10 cellular contexts compared by ENCODE assay signal in genomic region chr19:47741544-47742125, GRCh38. TPM values are rescaled to one million over a fixed set of nuclear protein-coding genes. Genes with fewer than 3 reads are reported as not detected.
DNase-seq lines count a peak whose midpoint lies in the region; ATAC-seq and TF ChIP-seq lines count a peak whose summit lies in the region.
"Had no signal": no experiment of that assay in that cellular context is flagged by ENCODE, and none has a peak within 500 bp of the region (broad histone marks: within the 10 kb centered on the region; RNA-seq: fewer than 3 reads in every experiment).

No MANE protein-coding gene starts in this region.

- no peak for TF ChIP-seq POLR2A in esophagus squamous epithelium (IDR thresholded peaks at IDR 0.05)

- H3K27me3 Mint-ChIP-seq in CD14-positive monocyte (ENCODE audit: low read depth in 3 of 3), result peaks cover 3 to 7% (median 4%) of the 10 kb centered on the region in 3 donors

- H3K4me3 ChIP-seq in SK-N-MC, result no peak overlapping the region
- H3K4me3 ChIP-seq in esophagus squamous epithelium, result no peak overlapping the region
- H3K4me3 ChIP-seq in psoas muscle, result no peak overlapping the region

- no peak for TF ChIP-seq CTCF in CD14-positive monocyte (IDR thresholded peaks at IDR 0.05)
- TF ChIP-seq CTCF in esophagus squamous epithelium (IDR thresholded peaks at IDR 0.05), result no peak
- TF ChIP-seq CTCF in psoas muscle (IDR thresholded peaks at IDR 0.05), result no peak

- no peaks in the 10 kb centered on the region for H3K9me3 ChIP-seq in SK-N-MC (ENCODE audit: low read depth, low read length)
- H3K9me3 ChIP-seq in esophagus squamous epithelium, result no peaks in the 10 kb centered on the region
- no peaks in the 10 kb centered on the region for H3K9me3 ChIP-seq in psoas muscle

- peaks cover 28% of the 10 kb centered on the region for H3K4me1 Mint-ChIP-seq in CD14-positive monocyte

- H3K36me3 Mint-ChIP-seq in CD14-positive monocyte, result peaks cover 0 to under 1% of the 10 kb centered on the region in 2 donors

- peaks cover 25 to 45% (median 29%) of the 10 kb centered on the region in 3 donors for H3K4me1 ChIP-seq in esophagus squamous epithelium
- peaks cover 27% of the 10 kb centered on the region for H3K4me1 ChIP-seq in psoas muscle

- H3K27ac ChIP-seq in SK-N-MC (peak overlapping the region; percentile 19; the same call in 1 of the 2 replicates), esophagus squamous epithelium (peak overlapping the region; percentile 93 to 99 (median 96)), psoas muscle (peak overlapping the region; percentile 79)

- H3K36me3 ChIP-seq in SK-N-MC (ENCODE audit: insufficient read depth, low read length) (peaks cover 2% of the 10 kb centered on the region; the same call in 1 of the 2 replicates), esophagus squamous epithelium (peaks cover 0 to 56% (median 15%) of the 10 kb centered on the region in 3 donors), psoas muscle (ENCODE audit: insufficient read depth in 1 of 2, low read depth in 1 of 2) (peaks cover 0 to 18% of the 10 kb centered on the region in 2 donors)

- H3K9me3 Mint-ChIP-seq in CD14-positive monocyte, result peaks cover 0 to 2% (median 0%) of the 10 kb centered on the region in 7 donors

- DNase-seq in CD14-positive monocyte (ENCODE audit: low spot score) (no peak), SK-N-MC (ENCODE audit: low read depth, low spot score) (no peak), esophagus squamous epithelium (lab: John Stamatoyannopoulos, UW) (no peak), psoas muscle (no peak), hippocampal formation (lab: John Stamatoyannopoulos, UW) (no peak), NCI-H345 treated with DMSO at 0.1 percent for 48 hours (lab: John Stamatoyannopoulos, UW; ENCODE audit: unreplicated experiment) (no peak), iPS-NIHi7 (ENCODE audit: extremely low spot score) (no peak)
- no peak for DNase-seq in stimulated activated CD4-positive, alpha-beta T cell treated with anti-CD3 and anti-CD28 coated beads, Interleukin-4, amount 100 ng/mL, for 4 hours
- DNase-seq: activated naive CD4-positive, alpha-beta T cell; GOT3 had no signal

- no peak overlapping the region for H3K9ac ChIP-seq in SK-N-MC (ENCODE audit: insufficient read length)

- H3K4me3 Mint-ChIP-seq in CD14-positive monocyte, result no peak overlapping the region

- H3K27ac Mint-ChIP-seq in CD14-positive monocyte, result peak overlapping the region in 4 of 7 donors; percentile 1 to 91 (median 70)

- 69% methylated on average over 15 of the region's 15 CpGs for WGBS in esophagus squamous epithelium, 2 donors
- WGBS in psoas muscle, 3 donors, result 76 to 82% (median 78%) methylated on average over 13 to 15 of the region's 15 CpGs

- ATAC-seq in psoas muscle, result no peak

- H3K27me3 ChIP-seq in esophagus squamous epithelium, result no peaks in the 10 kb centered on the region
- no peaks in the 10 kb centered on the region for H3K27me3 ChIP-seq in psoas muscle (ENCODE audit: insufficient read depth in 3 of 3, low read length in 2 of 3)

- intact Hi-C loops in CD14-positive monocyte (cut with micrococcal nuclease) (loop anchor here (2.0 to 10.0 kb wide), 4 partner anchors 29 to 467 kb away; partner anchors contain the start of genes EHD2 (in 1 of the 2), INAFM1 (in 1 of the 2) and NAPA (in 1 of the 2)), esophagus squamous epithelium (cut with DNase I) (no loop called here), psoas muscle (cut with DNase I) (loop anchor here in 1 of 2 donors (2.0 kb wide), 1 partner anchor 27 kb away; no protein-coding TSS in a partner anchor)

RNA-seq across cellular contexts. Expression of gene NOP53, which starts 3.7 kb away (rescaled TPM):
- polyA plus RNA-seq in CD14-positive monocyte (10 to 100 TPM; 47.5 to 70.4 TPM), psoas muscle (100 to 1,000 TPM; 247 to 268 (median 257) TPM)
- total RNA-seq in esophagus squamous epithelium (100 to 1,000 TPM; 118 to 522 (median 268) TPM), psoas muscle (100 to 1,000 TPM in 3 of 4 donors, 10 to 100 TPM in 1; 96.3 to 166 (median 127) TPM)

RNA-seq across cellular contexts. Expression of gene EHD2, which starts 28.4 kb away (rescaled TPM):
- polyA plus RNA-seq in CD14-positive monocyte (not detected), psoas muscle (10 to 100 TPM; 14.7 to 25.1 (median 19.5) TPM)
- total RNA-seq in esophagus squamous epithelium (10 to 100 TPM; 34.8 to 50.7 (median 39.2) TPM), psoas muscle (10 to 100 TPM; 27.8 to 46.3 (median 31.7) TPM)

RNA-seq across cellular contexts. Expression of gene SELENOW, which starts 36.9 kb away (rescaled TPM):
- 100 to 1,000 TPM; 171 to 204 TPM for polyA plus RNA-seq in CD14-positive monocyte
- total RNA-seq in esophagus squamous epithelium, result 100 to 1,000 TPM; 185 to 477 (median 324) TPM
- total RNA-seq in psoas muscle, result 100 to 1,000 TPM; 677 to 969 (median 733) TPM
- 1,000 to 10,000 TPM in 2 of 3 donors, 100 to 1,000 TPM in 1; 434 to 1,620 (median 1,372) TPM for polyA plus RNA-seq in psoas muscle

Comparison
In these comparisons a context has a peak if more than half of its experiments do, and no peak if none do; other contexts are left out.
1. H3K27ac ChIP-seq: peak in every context shown above with its lines; median percentile 96 in esophagus squamous epithelium; 79 in psoas muscle; 19 in SK-N-MC.